20 cellular contexts compared by ENCODE assay signal in genomic region chr21:34065015-34065414, GRCh38.
"Had no signal": no experiment of that assay in that cellular context is flagged by ENCODE, and none has a peak within 500 bp of the region (broad histone marks: within the 10 kb centered on the region; RNA-seq: fewer than 3 reads in every experiment).

No MANE protein-coding gene starts in this region.

- H3K9me3 ChIP-seq: adrenal gland, body of pancreas, lower lobe of right lung, mucosa of descending colon, psoas muscle, testis had no signal

- H3K27me3 ChIP-seq: adrenal gland, body of pancreas, testis had no signal

- H3K27me3 Mint-ChIP-seq: natural killer cell treated with Interleukin-12 subunit alpha and Interleukin-12 subunit beta and Interleukin-15 and Interleukin-18, amount 100 ng/mL, for 72 hours; stimulated activated naive CD8-positive, alpha-beta T cell treated with anti-CD3 and anti-CD28 coated beads, Interleukin-15, amount 100 ng/mL, for 72 hours; T-helper 17 cell had no signal

- H3K4me1 ChIP-seq: adrenal gland, body of pancreas, lower lobe of right lung, psoas muscle, testis had no signal

- H3K4me1 Mint-ChIP-seq: activated CD4-positive, alpha-beta T cell treated with anti-CD3 and anti-CD28 coated beads, Interleukin-2, amount 10 ng/mL, durations not matched to agents 7 days and 5 days; stimulated activated naive CD8-positive, alpha-beta T cell treated with anti-CD3 and anti-CD28 coated beads, Interleukin-15, amount 100 ng/mL, for 72 hours; T-helper 17 cell; WTC11 had no signal

- H3K27ac ChIP-seq: adrenal gland, body of pancreas, epithelial cell of prostate, lower lobe of right lung, psoas muscle, testis had no signal

- H3K9me3 Mint-ChIP-seq: activated naive CD4-positive, alpha-beta T cell treated with anti-CD3 and anti-CD28 coated beads for 36 hours; natural killer cell treated with Interleukin-12 subunit alpha and Interleukin-12 subunit beta and Interleukin-15 and Interleukin-18, amount 100 ng/mL, for 72 hours had no signal

- H3K36me3 ChIP-seq: adrenal gland, lower lobe of right lung had no signal

- H3K4me3 ChIP-seq: adrenal gland, body of pancreas, lower lobe of right lung, mucosa of descending colon, psoas muscle, testis had no signal

- H3K27ac Mint-ChIP-seq: activated CD4-positive, alpha-beta T cell treated with anti-CD3 and anti-CD28 coated beads, Interleukin-2, amount 10 ng/mL, durations not matched to agents 7 days and 5 days; activated naive CD4-positive, alpha-beta T cell treated with anti-CD3 and anti-CD28 coated beads for 36 hours; natural killer cell treated with Interleukin-12 subunit alpha and Interleukin-12 subunit beta and Interleukin-15 and Interleukin-18, amount 100 ng/mL, for 72 hours; stimulated activated naive CD8-positive, alpha-beta T cell treated with anti-CD3 and anti-CD28 coated beads, Interleukin-15, amount 100 ng/mL, for 72 hours; T-helper 17 cell; WTC11 had no signal

- DNase-seq: activated CD4-positive, alpha-beta T cell treated with anti-CD3 and anti-CD28 coated beads, Interleukin-2, amount 10 ng/mL, durations not matched to agents 7 days and 5 days; activated CD8-positive, alpha-beta memory T cell treated with anti-CD3 and anti-CD28 coated beads for 24 hours; activated naive CD4-positive, alpha-beta T cell treated with anti-CD3 and anti-CD28 coated beads for 36 hours; adrenal gland; body of pancreas; central memory CD4-positive, alpha-beta T cell; cortex of kidney; effector memory CD4-positive, alpha-beta T cell; hippocampal formation; lower lobe of right lung; mucosa of descending colon; psoas muscle; stimulated activated CD4-positive, alpha-beta T cell treated with anti-CD3 and anti-CD28 coated beads, Interleukin-2, amount 100 ng/mL, for 48 hours; stimulated activated CD8-positive, alpha-beta memory T cell treated with anti-CD3 and anti-CD28 coated beads, Interleukin-4, amount 100 ng/mL, for 48 hours; stimulated activated naive CD8-positive, alpha-beta T cell treated with anti-CD3 and anti-CD28 coated beads, Interleukin-15, amount 100 ng/mL, for 72 hours; T-helper 17 cell; testis had no signal

- H3K36me3 Mint-ChIP-seq: natural killer cell treated with Interleukin-12 subunit alpha and Interleukin-12 subunit beta and Interleukin-15 and Interleukin-18, amount 100 ng/mL, for 72 hours; WTC11 had no signal

- H3K4me3 Mint-ChIP-seq: activated CD4-positive, alpha-beta T cell treated with anti-CD3 and anti-CD28 coated beads, Interleukin-2, amount 10 ng/mL, durations not matched to agents 7 days and 5 days; activated naive CD4-positive, alpha-beta T cell treated with anti-CD3 and anti-CD28 coated beads for 36 hours; natural killer cell treated with Interleukin-12 subunit alpha and Interleukin-12 subunit beta and Interleukin-15 and Interleukin-18, amount 100 ng/mL, for 72 hours; stimulated activated naive CD8-positive, alpha-beta T cell treated with anti-CD3 and anti-CD28 coated beads, Interleukin-15, amount 100 ng/mL, for 72 hours; T-helper 17 cell; WTC11 had no signal
